In the genomic region with DNA sequence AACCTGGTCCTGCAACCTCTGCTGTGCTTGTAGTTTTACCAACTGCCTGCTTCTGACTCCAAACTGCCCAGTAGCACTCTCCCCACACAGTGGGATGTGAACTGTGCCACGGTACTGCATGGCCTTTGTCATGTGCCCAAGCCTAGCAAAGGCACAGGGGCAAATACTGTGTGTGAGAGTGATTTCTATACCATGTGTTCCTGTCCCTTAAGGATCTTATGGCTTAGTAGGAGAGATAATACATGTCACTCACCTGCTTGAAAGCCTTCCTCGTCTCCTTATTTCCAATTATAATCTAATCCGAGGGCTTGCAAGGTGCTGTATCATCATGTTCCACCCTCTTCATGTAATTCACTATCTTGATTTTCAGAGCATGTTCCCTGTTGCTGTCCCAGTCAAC, we compare ENCODE assay signal across 27 cellular contexts. TPM values are rescaled to one million over a fixed set of nuclear protein-coding genes. Genes with fewer than 3 reads are reported as not detected.
DNase-seq lines count a peak whose midpoint lies in the region; ATAC-seq and TF ChIP-seq lines count a peak whose summit lies in the region.
"Had no signal": no experiment of that assay in that cellular context is flagged by ENCODE, and none has a peak within 500 bp of the region (broad histone marks: within the 10 kb centered on the region; RNA-seq: fewer than 3 reads in every experiment).

No MANE protein-coding gene starts in this region.

- no peak for DNase-seq in HFFc6
- no peak for DNase-seq in WTC11 (ENCODE audit: low spot score)
- DNase-seq in substantia nigra (lab: John Stamatoyannopoulos, UW): no peak
- DNase-seq in NCI-H2171 (lab: John Stamatoyannopoulos, UW): no peak
- no peak for DNase-seq in activated effector memory CD4-positive, alpha-beta T cell treated with Interleukin-2 at 50 U/mL for 16 hours
- DNase-seq: activated CD4-positive, alpha-beta T cell treated with anti-CD3 and anti-CD28 coated beads, Interleukin-2, amount 50 U/mL, for 48 hours; activated naive CD4-positive, alpha-beta T cell treated with Interleukin-2 at 50 U/mL for 16 hours; activated T-cell treated with anti-CD3 and anti-CD28 coated beads, Interleukin-2, amount 50 U/mL, for 48 hours; dermis blood vessel endothelial cell; KG1; left ventricle myocardium inferior; MG63; naive B cell; NCI-H1417; NCI-H2029; NCI-H526; PC-9; Right ventricle myocardium superior; sigmoid colon; stimulated activated CD4-positive, alpha-beta T cell treated with anti-CD3 and anti-CD28 coated beads, Interleukin-4, amount 100 ng/mL, for 1 hour; transverse colon had no signal

- CTCF ChIA-PET in WTC11 (lab: Charles Lee): interaction anchor here (0.7 kb wide), 1 partner anchor 50 kb away, joined by 3 read pairs; no protein-coding TSS in a partner anchor

- POLR2A ChIA-PET in WTC11 (lab: Charles Lee): no interaction called here

- H3K27ac ChIP-seq in layer of hippocampus (ENCODE audit: low read depth, low read length): peak overlapping the region; percentile 30
- peak overlapping the region; percentile 75 for H3K27ac ChIP-seq in substantia nigra (ENCODE audit: low read depth, low read length, poor library complexity, severe bottlenecking)
- H3K27ac ChIP-seq: BLaER1, left ventricle myocardium inferior, PC-9, sigmoid colon, transverse colon had no signal

- H3K27ac Mint-ChIP-seq in HFFc6 (peak overlapping the region; percentile 49; the same call in 1 of the 2 replicates), WTC11 (peak overlapping the region; percentile 67; the same call in 1 of the 2 replicates)
- H3K27ac Mint-ChIP-seq: naive B cell; T-helper 1 cell treated with Interleukin-12 subunit alpha and Interleukin-12 subunit beta and Interleukin-4 antibody, amounts not matched to agents 30 μg/mL and 1 μg/mL, for 36 hours had no signal

- H3K36me3 Mint-ChIP-seq in HFFc6 (ENCODE audit: low read depth): peaks cover 31% of the 10 kb centered on the region
- H3K36me3 Mint-ChIP-seq in WTC11: peaks cover 14% of the 10 kb centered on the region

- no peak for ATAC-seq in WTC11
- no peak for ATAC-seq in GM21723 (IDR thresholded peaks at IDR 0.05; ENCODE audit: unreplicated experiment)
- ATAC-seq: activated CD4-positive, CD25-positive, alpha-beta regulatory T cell treated with anti-CD3 and anti-CD28 coated beads, Interleukin-2, amount 50 U/mL, for 24 hours; SK-N-SH treated with all-trans-retinoic acid at 6 μM for 48 hours had no signal

- no peak overlapping the region for H3K4me3 Mint-ChIP-seq in HFFc6
- H3K4me3 Mint-ChIP-seq in WTC11: no peak overlapping the region
- H3K4me3 Mint-ChIP-seq: naive B cell; T-helper 1 cell treated with Interleukin-12 subunit alpha and Interleukin-12 subunit beta and Interleukin-4 antibody, amounts not matched to agents 30 μg/mL and 1 μg/mL, for 36 hours had no signal

- H3K27me3 ChIP-seq in layer of hippocampus (ENCODE audit: control insufficient read depth, insufficient read depth, low read length): no peaks in the 10 kb centered on the region
- H3K27me3 ChIP-seq: BLaER1, MG63, sigmoid colon, transverse colon had no signal

- peaks cover 30% of the 10 kb centered on the region for H3K4me1 Mint-ChIP-seq in HFFc6 (ENCODE audit: low read depth)
- no peaks in the 10 kb centered on the region for H3K4me1 Mint-ChIP-seq in WTC11

- no peaks in the 10 kb centered on the region; the same call in 1 of the 2 replicates for H3K27me3 Mint-ChIP-seq in HFFc6 (ENCODE audit: insufficient read depth)
- H3K27me3 Mint-ChIP-seq in WTC11 (ENCODE audit: low read depth): no peaks in the 10 kb centered on the region
- H3K27me3 Mint-ChIP-seq: naive B cell had no signal

- H3K9me3 Mint-ChIP-seq in HFFc6 (no peaks in the 10 kb centered on the region; the same call in 1 of the 2 replicates), WTC11 (peaks cover 5% of the 10 kb centered on the region)

- TF ChIP-seq CTCF in HFFc6 (IDR thresholded peaks at IDR 0.05) (no peak), WTC11 (IDR thresholded peaks at IDR 0.05) (no peak)

TF ChIP-seq in WTC11, 78 proteins besides CTCF, POLR2A, EP300 and RAD21 (continues in another document):
- no peak for TF ChIP-seq JAZF1 (CRISPR knock-in tag; IDR thresholded peaks at IDR 0.05)
- TF ChIP-seq TEAD4 (CRISPR knock-in tag; IDR thresholded peaks at IDR 0.05): no peak
- TF ChIP-seq, protein P1, sequence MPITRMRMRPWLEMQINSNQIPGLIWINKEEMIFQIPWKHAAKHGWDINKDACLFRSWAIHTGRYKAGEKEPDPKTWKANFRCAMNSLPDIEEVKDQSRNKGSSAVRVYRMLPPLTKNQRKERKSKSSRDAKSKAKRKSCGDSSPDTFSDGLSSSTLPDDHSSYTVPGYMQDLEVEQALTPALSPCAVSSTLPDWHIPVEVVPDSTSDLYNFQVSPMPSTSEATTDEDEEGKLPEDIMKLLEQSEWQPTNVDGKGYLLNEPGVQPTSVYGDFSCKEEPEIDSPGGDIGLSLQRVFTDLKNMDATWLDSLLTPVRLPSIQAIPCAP (CRISPR knock-in tag; IDR thresholded peaks at IDR 0.05): no peak
- TF ChIP-seq, protein P2, sequence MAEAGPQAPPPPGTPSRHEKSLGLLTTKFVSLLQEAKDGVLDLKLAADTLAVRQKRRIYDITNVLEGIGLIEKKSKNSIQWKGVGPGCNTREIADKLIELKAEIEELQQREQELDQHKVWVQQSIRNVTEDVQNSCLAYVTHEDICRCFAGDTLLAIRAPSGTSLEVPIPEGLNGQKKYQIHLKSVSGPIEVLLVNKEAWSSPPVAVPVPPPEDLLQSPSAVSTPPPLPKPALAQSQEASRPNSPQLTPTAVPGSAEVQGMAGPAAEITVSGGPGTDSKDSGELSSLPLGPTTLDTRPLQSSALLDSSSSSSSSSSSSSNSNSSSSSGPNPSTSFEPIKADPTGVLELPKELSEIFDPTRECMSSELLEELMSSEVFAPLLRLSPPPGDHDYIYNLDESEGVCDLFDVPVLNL (CRISPR knock-in tag; IDR thresholded peaks at IDR 0.05; ENCODE audit: borderline replicate concordance, low read depth): no peak
- no peak for TF ChIP-seq NFE2L1 (CRISPR knock-in tag; IDR thresholded peaks at IDR 0.05)
- TF ChIP-seq HMGA2 (CRISPR knock-in tag; IDR thresholded peaks at IDR 0.05): no peak
- TF ChIP-seq, protein P3, sequence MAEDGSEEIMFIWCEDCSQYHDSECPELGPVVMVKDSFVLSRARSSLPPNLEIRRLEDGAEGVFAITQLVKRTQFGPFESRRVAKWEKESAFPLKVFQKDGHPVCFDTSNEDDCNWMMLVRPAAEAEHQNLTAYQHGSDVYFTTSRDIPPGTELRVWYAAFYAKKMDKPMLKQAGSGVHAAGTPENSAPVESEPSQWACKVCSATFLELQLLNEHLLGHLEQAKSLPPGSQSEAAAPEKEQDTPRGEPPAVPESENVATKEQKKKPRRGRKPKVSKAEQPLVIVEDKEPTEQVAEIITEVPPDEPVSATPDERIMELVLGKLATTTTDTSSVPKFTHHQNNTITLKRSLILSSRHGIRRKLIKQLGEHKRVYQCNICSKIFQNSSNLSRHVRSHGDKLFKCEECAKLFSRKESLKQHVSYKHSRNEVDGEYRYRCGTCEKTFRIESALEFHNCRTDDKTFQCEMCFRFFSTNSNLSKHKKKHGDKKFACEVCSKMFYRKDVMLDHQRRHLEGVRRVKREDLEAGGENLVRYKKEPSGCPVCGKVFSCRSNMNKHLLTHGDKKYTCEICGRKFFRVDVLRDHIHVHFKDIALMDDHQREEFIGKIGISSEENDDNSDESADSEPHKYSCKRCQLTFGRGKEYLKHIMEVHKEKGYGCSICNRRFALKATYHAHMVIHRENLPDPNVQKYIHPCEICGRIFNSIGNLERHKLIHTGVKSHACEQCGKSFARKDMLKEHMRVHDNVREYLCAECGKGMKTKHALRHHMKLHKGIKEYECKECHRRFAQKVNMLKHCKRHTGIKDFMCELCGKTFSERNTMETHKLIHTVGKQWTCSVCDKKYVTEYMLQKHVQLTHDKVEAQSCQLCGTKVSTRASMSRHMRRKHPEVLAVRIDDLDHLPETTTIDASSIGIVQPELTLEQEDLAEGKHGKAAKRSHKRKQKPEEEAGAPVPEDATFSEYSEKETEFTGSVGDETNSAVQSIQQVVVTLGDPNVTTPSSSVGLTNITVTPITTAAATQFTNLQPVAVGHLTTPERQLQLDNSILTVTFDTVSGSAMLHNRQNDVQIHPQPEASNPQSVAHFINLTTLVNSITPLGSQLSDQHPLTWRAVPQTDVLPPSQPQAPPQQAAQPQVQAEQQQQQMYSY (CRISPR knock-in tag; IDR thresholded peaks at IDR 0.05): no peak
- TF ChIP-seq, protein P4, sequence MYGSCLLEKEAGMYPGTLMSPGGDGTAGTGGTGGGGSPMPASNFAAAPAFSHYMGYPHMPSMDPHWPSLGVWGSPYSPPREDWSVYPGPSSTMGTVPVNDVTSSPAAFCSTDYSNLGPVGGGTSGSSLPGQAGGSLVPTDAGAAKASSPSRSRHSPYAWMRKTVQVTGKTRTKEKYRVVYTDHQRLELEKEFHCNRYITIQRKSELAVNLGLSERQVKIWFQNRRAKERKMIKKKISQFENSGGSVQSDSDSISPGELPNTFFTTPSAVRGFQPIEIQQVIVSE (CRISPR knock-in tag; IDR thresholded peaks at IDR 0.05; ENCODE audit: borderline replicate concordance): no peak
- TF ChIP-seq, protein P5, sequence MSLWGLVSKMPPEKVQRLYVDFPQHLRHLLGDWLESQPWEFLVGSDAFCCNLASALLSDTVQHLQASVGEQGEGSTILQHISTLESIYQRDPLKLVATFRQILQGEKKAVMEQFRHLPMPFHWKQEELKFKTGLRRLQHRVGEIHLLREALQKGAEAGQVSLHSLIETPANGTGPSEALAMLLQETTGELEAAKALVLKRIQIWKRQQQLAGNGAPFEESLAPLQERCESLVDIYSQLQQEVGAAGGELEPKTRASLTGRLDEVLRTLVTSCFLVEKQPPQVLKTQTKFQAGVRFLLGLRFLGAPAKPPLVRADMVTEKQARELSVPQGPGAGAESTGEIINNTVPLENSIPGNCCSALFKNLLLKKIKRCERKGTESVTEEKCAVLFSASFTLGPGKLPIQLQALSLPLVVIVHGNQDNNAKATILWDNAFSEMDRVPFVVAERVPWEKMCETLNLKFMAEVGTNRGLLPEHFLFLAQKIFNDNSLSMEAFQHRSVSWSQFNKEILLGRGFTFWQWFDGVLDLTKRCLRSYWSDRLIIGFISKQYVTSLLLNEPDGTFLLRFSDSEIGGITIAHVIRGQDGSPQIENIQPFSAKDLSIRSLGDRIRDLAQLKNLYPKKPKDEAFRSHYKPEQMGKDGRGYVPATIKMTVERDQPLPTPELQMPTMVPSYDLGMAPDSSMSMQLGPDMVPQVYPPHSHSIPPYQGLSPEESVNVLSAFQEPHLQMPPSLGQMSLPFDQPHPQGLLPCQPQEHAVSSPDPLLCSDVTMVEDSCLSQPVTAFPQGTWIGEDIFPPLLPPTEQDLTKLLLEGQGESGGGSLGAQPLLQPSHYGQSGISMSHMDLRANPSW (CRISPR knock-in tag; conservative IDR thresholded peaks at IDR 0.05; ENCODE audit: low read depth): no peak

RNA-seq across cellular contexts. Expression of a gene that starts 51.3 kb away (rescaled TPM):
- 10 to 100 TPM; 46.2 to 66.0 (median 58.6) TPM for total RNA-seq in HFFc6 (2021; fragmentation: NEBNext Ultra II Directional; extraction: Animal tissue kit (Norgen Biotek cat#: 25700))
- 78.0 to 80.8 TPM (median 79.6 TPM) in 3 replicates for total RNA-seq in WTC11 (2021)
